In the genomic region with DNA sequence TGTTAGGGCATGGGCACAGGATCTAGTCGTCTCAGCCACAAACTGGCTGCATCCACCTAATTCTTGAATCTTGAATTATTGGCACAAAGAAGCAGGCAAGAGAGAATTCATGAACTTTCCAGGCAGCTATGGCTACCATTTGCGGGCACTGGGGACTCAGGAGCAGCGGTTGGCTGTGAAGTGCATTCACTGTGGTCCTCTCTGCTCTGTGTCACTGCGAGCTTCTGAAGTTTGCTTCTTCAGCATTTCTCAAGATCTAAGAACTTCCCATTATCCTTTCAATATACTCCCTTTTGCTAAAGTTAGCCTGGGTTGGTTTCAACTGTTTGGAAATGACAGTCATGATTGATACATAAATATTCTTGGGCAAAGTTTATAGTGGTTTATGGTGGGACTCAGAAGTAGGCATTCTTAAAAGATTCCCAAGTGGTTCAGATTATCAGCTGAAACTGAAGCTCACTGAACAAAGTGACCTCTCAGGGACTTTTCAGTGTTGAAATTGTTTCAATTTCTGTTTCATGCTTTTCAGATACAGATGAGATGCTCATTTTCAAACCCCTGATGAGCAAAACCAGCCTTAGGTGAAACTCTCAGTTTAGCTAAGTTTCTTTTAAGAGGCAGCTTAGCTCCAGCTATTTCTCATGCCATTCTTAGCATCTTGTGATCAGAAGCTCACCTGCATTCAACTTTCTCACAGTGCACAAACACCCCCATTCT, we compare ENCODE assay signal across 12 cellular contexts.
DNase-seq lines count a peak whose midpoint lies in the region; ATAC-seq and TF ChIP-seq lines count a peak whose summit lies in the region.
"Had no signal": no experiment of that assay in that cellular context is flagged by ENCODE, and none has a peak within 500 bp of the region (broad histone marks: within the 10 kb centered on the region; RNA-seq: fewer than 3 reads in every experiment).

No MANE protein-coding gene starts in this region.

- peak overlapping the region; percentile 25; the same call in 1 of the 2 replicates for H3K9ac ChIP-seq in OCI-LY3 (ENCODE audit: low read length)

- DNase-seq in NCI-H1436 treated with DMSO at 0.1 percent for 48 hours (lab: John Stamatoyannopoulos, UW) = no peak
- DNase-seq in activated T-cell treated with anti-CD3 and anti-CD28 coated beads, Interleukin-2, amount 50 U/mL, for 48 hours = no peak
- DNase-seq in brain microvascular endothelial cell = no peak
- DNase-seq in DMS153 (lab: John Stamatoyannopoulos, UW) = no peak
- DNase-seq: activated B cell treated with CpG ODN at 0.5 μM for 24 hours; hippocampal formation; NCI-H1694 treated with DMSO at 0.1 percent for 48 hours; stimulated activated naive CD8-positive, alpha-beta T cell treated with anti-CD3 and anti-CD28 coated beads, Interleukin-15, Interleukin-2, amounts not matched to agents 100 U/mL and 50 U/mL, for 24 hours had no signal

- peak overlapping the region; percentile 81; the same call in 1 of the 2 replicates for H2AFZ ChIP-seq in OCI-LY3 (ENCODE audit: low read depth, low read length)

- ATAC-seq in GM19023 (IDR thresholded peaks at IDR 0.05; ENCODE audit: unreplicated experiment) (peak; percentile 85), GM21576 (IDR thresholded peaks at IDR 0.05; ENCODE audit: unreplicated experiment) (peak; percentile 91), HG03064 (IDR thresholded peaks at IDR 0.05; ENCODE audit: low read depth, unreplicated experiment) (peak; percentile 84)
- ATAC-seq: stimulated activated naive CD8-positive, alpha-beta T cell treated with anti-CD3 and anti-CD28 coated beads, Interleukin-15, Interleukin-2, amounts not matched to agents 100 U/mL and 50 U/mL, for 24 hours had no signal

- H3K27me3 ChIP-seq in OCI-LY3 (ENCODE audit: low read depth, low read length) (no peaks in the 10 kb centered on the region), brain microvascular endothelial cell (replicated peaks) (no peaks in the 10 kb centered on the region)

- no peaks in the 10 kb centered on the region for H3K79me2 ChIP-seq in OCI-LY3 (ENCODE audit: low read length)

- H3K27ac ChIP-seq in OCI-LY3 (ENCODE audit: low read length) (peak overlapping the region; percentile 79), brain microvascular endothelial cell (no peak overlapping the region)

- in situ Hi-C loops in brain microvascular endothelial cell (cut with HindIII; ENCODE audit: low pct_ligation_motif_present, low sequenced_read_pairs) = no loop called here

- H3K4me1 ChIP-seq in OCI-LY3 (ENCODE audit: low read length) = peaks cover 61% of the 10 kb centered on the region

- H3K4me3 ChIP-seq in OCI-LY3 (ENCODE audit: low read length) = peak overlapping the region; percentile 49
- no peak overlapping the region for H3K4me3 ChIP-seq in brain microvascular endothelial cell (ENCODE audit: low read depth, low read length)

- H3K4me2 ChIP-seq in OCI-LY3 (ENCODE audit: low read length) = peak overlapping the region; percentile 70

- no peaks in the 10 kb centered on the region for H3K9me3 ChIP-seq in OCI-LY3 (ENCODE audit: insufficient read depth, low read length)

- H3K36me3 ChIP-seq in OCI-LY3 (replicated peaks; ENCODE audit: low read depth, low read length) (no peaks in the 10 kb centered on the region), brain microvascular endothelial cell (replicated peaks) (no peaks in the 10 kb centered on the region)

- no peak for TF ChIP-seq CTCF in OCI-LY3 (IDR thresholded peaks at IDR 0.05; ENCODE audit: low read depth, low read length)
- TF ChIP-seq CTCF in brain microvascular endothelial cell (IDR thresholded peaks at IDR 0.05; ENCODE audit: low read depth, low read length, missing control alignments) = no peak

- H4K20me1 ChIP-seq in OCI-LY3 (ENCODE audit: insufficient read depth, low read length) = no peaks in the 10 kb centered on the region
